In the genomic region with DNA sequence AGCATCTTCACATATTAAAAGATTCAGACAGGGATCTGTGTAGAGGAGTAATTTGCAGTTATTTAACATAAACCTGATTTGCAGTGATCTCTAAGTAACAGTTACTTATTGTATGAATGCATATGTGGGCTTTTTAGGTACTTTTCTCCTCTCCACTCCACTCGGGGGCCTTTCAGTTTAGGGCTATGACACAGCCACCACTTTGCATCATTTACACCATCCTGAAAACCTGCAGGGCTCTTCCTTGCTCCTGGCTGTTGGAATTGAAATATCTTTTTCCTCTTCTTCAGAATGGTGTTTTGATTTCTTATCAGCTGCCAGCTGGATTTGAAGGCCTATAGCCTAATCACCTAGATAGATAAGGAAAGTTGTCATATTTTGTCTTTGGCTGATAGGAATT, we compare ENCODE assay signal across 2 cellular contexts.
TF ChIP-seq lines count a peak whose summit lies in the region.

No MANE protein-coding gene starts in this region.

TF ChIP-seq in GM23338, 12 proteins besides CTCF, POLR2A, EP300 and RAD21 (continued from another document):
- TF ChIP-seq REST (IDR thresholded peaks at IDR 0.05; ENCODE audit: unreplicated experiment): no peak

TF ChIP-seq in WTC11, 78 proteins besides CTCF, POLR2A, EP300 and RAD21 (continued from another document):
- no peak for TF ChIP-seq SOX15 (CRISPR knock-in tag; IDR thresholded peaks at IDR 0.05)
- TF ChIP-seq RELA (CRISPR knock-in tag; IDR thresholded peaks at IDR 0.05; ENCODE audit: borderline replicate concordance): no peak
- TF ChIP-seq ARID4B (CRISPR knock-in tag; IDR thresholded peaks at IDR 0.05; ENCODE audit: borderline replicate concordance): no peak
- TF ChIP-seq ATF6 (CRISPR knock-in tag; IDR thresholded peaks at IDR 0.05): no peak
- TF ChIP-seq TEAD4 (CRISPR knock-in tag; IDR thresholded peaks at IDR 0.05): no peak
- TF ChIP-seq ESRRA (CRISPR knock-in tag; IDR thresholded peaks at IDR 0.05; ENCODE audit: borderline replicate concordance): no peak
- TF ChIP-seq ZNF263 (CRISPR knock-in tag; IDR thresholded peaks at IDR 0.05; ENCODE audit: low read depth): no peak
- TF ChIP-seq, protein P1, sequence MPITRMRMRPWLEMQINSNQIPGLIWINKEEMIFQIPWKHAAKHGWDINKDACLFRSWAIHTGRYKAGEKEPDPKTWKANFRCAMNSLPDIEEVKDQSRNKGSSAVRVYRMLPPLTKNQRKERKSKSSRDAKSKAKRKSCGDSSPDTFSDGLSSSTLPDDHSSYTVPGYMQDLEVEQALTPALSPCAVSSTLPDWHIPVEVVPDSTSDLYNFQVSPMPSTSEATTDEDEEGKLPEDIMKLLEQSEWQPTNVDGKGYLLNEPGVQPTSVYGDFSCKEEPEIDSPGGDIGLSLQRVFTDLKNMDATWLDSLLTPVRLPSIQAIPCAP (CRISPR knock-in tag; IDR thresholded peaks at IDR 0.05): no peak
- no peak for TF ChIP-seq SMAD4 (CRISPR knock-in tag; IDR thresholded peaks at IDR 0.05)
